ENCODE assay signal across 26 cellular contexts in genomic region chr6:56380476-56380875, GRCh38.
"Had no signal": no experiment of that assay in that cellular context is flagged by ENCODE, and none has a peak within 500 bp of the region (broad histone marks: within the 10 kb centered on the region; RNA-seq: fewer than 3 reads in every experiment).

No MANE protein-coding gene starts in this region.

- DNase-seq: immature natural killer cell; kidney; left colon; left lung; lower lobe of right lung; midbrain; mucosa of descending colon; naive thymus-derived CD4-positive, alpha-beta T cell; ovary; stimulated activated CD4-positive, alpha-beta T cell treated with anti-CD3 and anti-CD28 coated beads, Interleukin-12 subunit alpha, Interleukin-12 subunit beta, amount 100 ng/mL, for 4 hours; stimulated activated CD4-positive, alpha-beta T cell treated with anti-CD3 and anti-CD28 coated beads, Interleukin-15, amount 100 ng/mL, for 24 hours; stimulated activated CD4-positive, alpha-beta T cell treated with anti-CD3 and anti-CD28 coated beads, Interleukin-2, amount 100 ng/mL, for 24 hours; stimulated activated CD4-positive, alpha-beta T cell treated with anti-CD3 and anti-CD28 coated beads, Interleukin-4, amount 100 ng/mL, for 1 hour; stimulated activated naive B cell treated with anti-CD40 and anti-IgM and Interleukin-4, amounts not matched to agents 10 μg/mL and 1 μg/mL and 100 μg/mL, for 72 hours; stimulated activated naive CD8-positive, alpha-beta T cell treated with anti-CD3 and anti-CD28 coated beads, Interleukin-15, Interleukin-2, amounts not matched to agents 100 U/mL and 50 U/mL, for 24 hours; stomach; testis; thyroid gland; transverse colon; upper lobe of left lung had no signal

- H3K36me3 ChIP-seq: left lung, lower lobe of right lung, ovary, right atrium auricular region, stomach, thyroid gland, transverse colon, upper lobe of left lung, vagina had no signal

- H3K9me3 ChIP-seq: left lung, lower lobe of right lung, mucosa of descending colon, ovary, right atrium auricular region, stomach, testis, thyroid gland, transverse colon, upper lobe of left lung, vagina had no signal

- H3K27me3 ChIP-seq: left lung, ovary, right atrium auricular region, stomach, testis, thyroid gland, transverse colon, upper lobe of left lung, vagina had no signal

- H3K4me1 ChIP-seq: upper lobe of left lung had no signal

- ATAC-seq: left colon; left lung; lower lobe of right lung; mucosa of descending colon; naive thymus-derived CD4-positive, alpha-beta T cell; natural killer cell treated with Interleukin-12 subunit alpha and Interleukin-12 subunit beta and Interleukin-15 and Interleukin-18, amount 100 ng/mL, for 72 hours; sciatic nerve; stimulated activated naive B cell treated with anti-CD40 and anti-IgM and Interleukin-4, amounts not matched to agents 10 μg/mL and 1 μg/mL and 100 μg/mL, for 72 hours; stimulated activated naive CD8-positive, alpha-beta T cell treated with anti-CD3 and anti-CD28 coated beads, Interleukin-15, Interleukin-2, amounts not matched to agents 100 U/mL and 50 U/mL, for 24 hours had no signal

- H3K27ac ChIP-seq: left lung, lower lobe of right lung, ovary, right atrium auricular region, skin epidermis, stomach, testis, thyroid gland, transverse colon, upper lobe of left lung, vagina had no signal

- H3K4me3 ChIP-seq: left lung, lower lobe of right lung, mucosa of descending colon, ovary, right atrium auricular region, skin epidermis, stomach, testis, thyroid gland, transverse colon, upper lobe of left lung, vagina had no signal

- FAIRE-seq: islet of Langerhans, kidney had no signal
